Comparison of ENCODE assay signal across 1 cellular context in the genomic region with DNA sequence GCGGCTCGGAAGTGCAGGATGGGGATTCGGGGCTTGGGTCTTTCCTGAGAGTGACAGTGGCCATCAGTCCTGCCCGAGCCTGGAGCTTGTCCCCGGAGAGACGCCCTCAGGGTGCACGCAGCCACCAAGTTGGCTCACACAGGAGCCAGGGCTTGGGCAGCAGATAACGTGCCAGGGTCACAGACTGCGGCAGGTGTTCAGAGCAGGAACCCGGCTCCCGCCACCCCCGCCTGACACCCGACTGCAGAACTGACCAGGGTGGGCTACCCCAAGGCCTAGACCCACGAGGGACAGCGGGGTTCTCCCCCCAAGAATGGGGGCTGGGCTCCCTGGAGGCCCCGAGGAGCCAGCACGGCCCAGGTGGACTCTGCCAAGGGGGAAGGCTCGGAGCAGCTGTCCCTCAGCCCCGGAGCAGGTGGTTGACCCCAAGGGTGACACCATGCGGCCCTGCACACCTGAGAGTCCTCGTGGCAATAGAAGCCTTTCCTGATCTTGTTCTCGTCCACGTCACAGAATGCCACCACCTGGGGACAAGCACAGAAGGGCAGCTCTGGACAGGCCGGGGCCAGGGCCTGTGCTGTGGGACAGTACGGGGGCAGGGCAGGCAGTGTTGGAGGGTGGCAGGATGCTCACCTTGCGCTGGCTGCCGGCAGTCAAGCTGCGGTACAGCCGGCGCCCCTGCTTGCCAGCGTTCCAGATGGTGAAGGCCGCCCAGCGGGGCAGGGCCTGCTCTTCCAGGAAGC.
TF ChIP-seq lines count a peak whose summit lies in the region.

No MANE protein-coding gene starts in this region.

TF ChIP-seq in SK-N-SH, 30 proteins besides CTCF, POLR2A, EP300 and RAD21 (continued from another document):
- TF ChIP-seq FOXJ3 (CRISPR knock-in tag; IDR thresholded peaks at IDR 0.05): no peak
- no peak for TF ChIP-seq GATA2 (CRISPR knock-in tag; IDR thresholded peaks at IDR 0.05)
- TF ChIP-seq TAF1 (IDR thresholded peaks at IDR 0.05; ENCODE audit: borderline replicate concordance, low read depth, low read length): no peak
- TF ChIP-seq RCOR1 (IDR thresholded peaks at IDR 0.05; ENCODE audit: low read length): no peak
- TF ChIP-seq ELF1 (IDR thresholded peaks at IDR 0.05): no peak
- TF ChIP-seq PBX3 (IDR thresholded peaks at IDR 0.05): no peak
- no peak for TF ChIP-seq NRF1 (IDR thresholded peaks at IDR 0.05; ENCODE audit: low read depth, low read length)
- TF ChIP-seq RFX5 (IDR thresholded peaks at IDR 0.05; ENCODE audit: low read length): no peak
- no peak for TF ChIP-seq REST (IDR thresholded peaks at IDR 0.05; ENCODE audit: low read depth, low read length)
- TF ChIP-seq SMC3 (IDR thresholded peaks at IDR 0.05; ENCODE audit: low read depth, low read length): no peak
- no peak for TF ChIP-seq IRF3 (IDR thresholded peaks at IDR 0.05; ENCODE audit: low read depth, low read length)
